In the genomic region with DNA sequence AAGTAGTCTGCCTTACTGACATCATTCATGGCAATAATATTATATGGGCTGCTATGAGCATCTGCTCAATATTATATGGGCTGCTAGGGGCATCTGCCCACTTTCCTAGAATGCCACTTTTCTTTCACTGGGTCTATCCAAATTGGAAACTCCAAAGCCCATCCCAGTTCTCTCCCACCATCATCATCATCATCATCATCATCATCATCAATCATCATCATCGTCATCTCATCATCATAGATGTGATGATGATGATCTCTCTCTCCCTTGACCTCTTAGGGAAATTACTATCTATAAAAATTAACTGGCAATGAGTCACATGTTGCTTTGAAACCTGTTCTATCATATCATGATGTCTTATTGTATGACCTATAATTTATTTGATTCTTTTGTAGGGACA, we compare ENCODE assay signal across 28 cellular contexts.
"Had no signal": no experiment of that assay in that cellular context is flagged by ENCODE, and none has a peak within 500 bp of the region (broad histone marks: within the 10 kb centered on the region; RNA-seq: fewer than 3 reads in every experiment).

No MANE protein-coding gene starts in this region.

- H3K27me3 ChIP-seq: stomach, suprapubic skin, testis, thyroid gland, tibial artery, tibial nerve, transverse colon, upper lobe of left lung, upper lobe of right lung, uterus, vagina had no signal

- H3K36me3 ChIP-seq: stomach, suprapubic skin, thoracic aorta, thyroid gland, tibial artery, tibial nerve, transverse colon, upper lobe of left lung, upper lobe of right lung, uterus, vagina had no signal

- H3K9me3 Mint-ChIP-seq: stimulated activated naive CD8-positive, alpha-beta T cell treated with anti-CD3 and anti-CD28 coated beads, Interleukin-15, amount 100 ng/mL, for 72 hours; stimulated activated naive CD8-positive, alpha-beta T cell treated with anti-CD3 and anti-CD28 coated beads, Interleukin-15, Interleukin-2, amounts not matched to agents 100 ng/mL and 50 ng/mL, for 24 hours had no signal

- H3K4me1 ChIP-seq: stomach, suprapubic skin, testis, thyroid gland, tibial artery, tibial nerve, transverse colon, upper lobe of left lung, upper lobe of right lung, uterus, vagina had no signal

- H3K9me3 ChIP-seq: stomach, suprapubic skin, testis, thoracic aorta, thyroid gland, tibial artery, tibial nerve, transverse colon, upper lobe of left lung, upper lobe of right lung, uterus, vagina had no signal

- DNase-seq: stimulated activated CD4-positive, alpha-beta T cell treated with anti-CD3 and anti-CD28 coated beads, Interleukin-2, amount 100 ng/mL, for 48 hours; stimulated activated CD4-positive, alpha-beta T cell treated with anti-CD3 and anti-CD28 coated beads, Interleukin-4, amount 100 ng/mL, for 1 hour; stimulated activated CD4-positive, alpha-beta T cell treated with anti-CD3 and anti-CD28 coated beads, Interleukin-4, amount 100 ng/mL, for 24 hours; stimulated activated CD4-positive, alpha-beta T cell treated with anti-CD3 and anti-CD28 coated beads, Interleukin-4, amount 100 ng/mL, for 4 hours; stimulated activated CD8-positive, alpha-beta memory T cell treated with anti-CD3 and anti-CD28 coated beads, Interleukin-4, amount 100 ng/mL, for 48 hours; stimulated activated naive B cell treated with anti-CD40 and anti-IgM and Interleukin-4, amounts not matched to agents 10 μg/mL and 1 μg/mL and 100 μg/mL, for 72 hours; stimulated activated naive CD4-positive, alpha-beta T cell; stimulated activated naive CD4-positive, alpha-beta T cell treated with Interleukin-2 at 50 U/mL for 16 hours; stimulated activated naive CD8-positive, alpha-beta T cell treated with anti-CD3 and anti-CD28 coated beads, Interleukin-15, amount 100 ng/mL, for 72 hours; stimulated activated naive CD8-positive, alpha-beta T cell treated with anti-CD3 and anti-CD28 coated beads, Interleukin-15, Interleukin-2, amounts not matched to agents 100 U/mL and 50 U/mL, for 24 hours; stomach; substantia nigra; testis; thyroid gland; tibial artery; transverse colon; trophoblast cell; upper lobe of left lung; upper lobe of right lung; uterus had no signal

- H3K36me3 Mint-ChIP-seq: stimulated activated effector memory CD8-positive, alpha-beta T cell treated with anti-CD3 and anti-CD28 coated beads, Interleukin-12 subunit alpha, Interleukin-12 subunit beta, amount 100 ng/mL, for 72 hours; stimulated activated memory B cell treated with anti-CD40 and anti-IgM and Interleukin-4, amounts not matched to agents 10 μg/mL and 1 μg/mL and 100 μg/mL, for 72 hours; stimulated activated naive B cell treated with anti-CD40 and anti-IgM and Interleukin-4, amounts not matched to agents 10 μg/mL and 1 μg/mL and 100 μg/mL, for 72 hours; type B pancreatic cell had no signal

- H3K4me3 ChIP-seq: stomach, suprapubic skin, testis, thoracic aorta, thyroid gland, tibial artery, tibial nerve, transverse colon, upper lobe of left lung, upper lobe of right lung, uterus, vagina had no signal

- H3K4me3 Mint-ChIP-seq: stimulated activated effector memory CD8-positive, alpha-beta T cell treated with anti-CD3 and anti-CD28 coated beads, Interleukin-12 subunit alpha, Interleukin-12 subunit beta, amount 100 ng/mL, for 72 hours; stimulated activated memory B cell treated with anti-CD40 and anti-IgM and Interleukin-4, amounts not matched to agents 10 μg/mL and 1 μg/mL and 100 μg/mL, for 72 hours; stimulated activated naive B cell treated with anti-CD40 and anti-IgM and Interleukin-4, amounts not matched to agents 10 μg/mL and 1 μg/mL and 100 μg/mL, for 72 hours; stimulated activated naive CD8-positive, alpha-beta T cell treated with anti-CD3 and anti-CD28 coated beads, Interleukin-15, amount 100 ng/mL, for 72 hours; stimulated activated naive CD8-positive, alpha-beta T cell treated with anti-CD3 and anti-CD28 coated beads, Interleukin-15, Interleukin-2, amounts not matched to agents 100 ng/mL and 50 ng/mL, for 24 hours; type B pancreatic cell had no signal

- H3K4me1 Mint-ChIP-seq: stimulated activated effector memory CD8-positive, alpha-beta T cell treated with anti-CD3 and anti-CD28 coated beads, Interleukin-12 subunit alpha, Interleukin-12 subunit beta, amount 100 ng/mL, for 72 hours; stimulated activated memory B cell treated with anti-CD40 and anti-IgM and Interleukin-4, amounts not matched to agents 10 μg/mL and 1 μg/mL and 100 μg/mL, for 72 hours; stimulated activated naive B cell treated with anti-CD40 and anti-IgM and Interleukin-4, amounts not matched to agents 10 μg/mL and 1 μg/mL and 100 μg/mL, for 72 hours; stimulated activated naive CD8-positive, alpha-beta T cell treated with anti-CD3 and anti-CD28 coated beads, Interleukin-15, amount 100 ng/mL, for 72 hours had no signal

- H3K27ac ChIP-seq: stomach, suprapubic skin, testis, thoracic aorta, thyroid gland, tibial artery, tibial nerve, transverse colon, upper lobe of left lung, upper lobe of right lung, uterus, vagina had no signal

- H3K27me3 Mint-ChIP-seq: stimulated activated memory B cell treated with anti-CD40 and anti-IgM and Interleukin-4, amounts not matched to agents 10 μg/mL and 1 μg/mL and 100 μg/mL, for 72 hours; stimulated activated naive CD8-positive, alpha-beta T cell treated with anti-CD3 and anti-CD28 coated beads, Interleukin-15, amount 100 ng/mL, for 72 hours; type B pancreatic cell had no signal

- ATAC-seq: stimulated activated effector memory CD8-positive, alpha-beta T cell treated with anti-CD3 and anti-CD28 coated beads, Interleukin-12 subunit alpha, Interleukin-12 subunit beta, amount 100 ng/mL, for 72 hours; stimulated activated memory B cell treated with anti-CD40 and anti-IgM and Interleukin-4, amounts not matched to agents 10 μg/mL and 1 μg/mL and 100 μg/mL, for 72 hours; stimulated activated naive B cell treated with anti-CD40 and anti-IgM and Interleukin-4, amounts not matched to agents 10 μg/mL and 1 μg/mL and 100 μg/mL, for 72 hours; stimulated activated naive CD8-positive, alpha-beta T cell treated with anti-CD3 and anti-CD28 coated beads, Interleukin-15, amount 100 ng/mL, for 72 hours; stimulated activated naive CD8-positive, alpha-beta T cell treated with anti-CD3 and anti-CD28 coated beads, Interleukin-15, Interleukin-2, amounts not matched to agents 100 U/mL and 50 U/mL, for 24 hours; upper lobe of right lung had no signal

- H3K27ac Mint-ChIP-seq: stimulated activated effector memory CD8-positive, alpha-beta T cell treated with anti-CD3 and anti-CD28 coated beads, Interleukin-12 subunit alpha, Interleukin-12 subunit beta, amount 100 ng/mL, for 72 hours; stimulated activated memory B cell treated with anti-CD40 and anti-IgM and Interleukin-4, amounts not matched to agents 10 μg/mL and 1 μg/mL and 100 μg/mL, for 72 hours; stimulated activated naive B cell treated with anti-CD40 and anti-IgM and Interleukin-4, amounts not matched to agents 10 μg/mL and 1 μg/mL and 100 μg/mL, for 72 hours; stimulated activated naive CD8-positive, alpha-beta T cell treated with anti-CD3 and anti-CD28 coated beads, Interleukin-15, Interleukin-2, amounts not matched to agents 100 ng/mL and 50 ng/mL, for 24 hours; type B pancreatic cell had no signal
